ENCODE assay signal across 8 cellular contexts in genomic region chr11:130894322-130895025, GRCh38. TPM values are rescaled to one million over a fixed set of nuclear protein-coding genes. Genes with fewer than 3 reads are reported as not detected.
DNase-seq lines count a peak whose midpoint lies in the region; ATAC-seq and TF ChIP-seq lines count a peak whose summit lies in the region.

No MANE protein-coding gene starts in this region.

- H3K27me3 Mint-ChIP-seq in activated CD4-positive, alpha-beta T cell treated with anti-CD3 and anti-CD28 coated beads, Interleukin-2, amount 10 ng/mL, durations not matched to agents 24 days and 14 days = no peaks in the 10 kb centered on the region

- peaks cover 28% of the 10 kb centered on the region for H3K4me1 ChIP-seq in lower lobe of right lung

- H3K36me3 ChIP-seq in lower lobe of right lung = peaks cover 92% of the 10 kb centered on the region

- peak; percentile 74 for ATAC-seq in GM18873 (IDR thresholded peaks at IDR 0.05; ENCODE audit: low FRiP score, unreplicated experiment)
- peak; percentile 97 for ATAC-seq in HG03280 (IDR thresholded peaks at IDR 0.05; ENCODE audit: unreplicated experiment)
- peak in 1 of 2 donors; percentile 59 for ATAC-seq in lower lobe of right lung

- DNase-seq in AG10803 (ENCODE audit: low read depth) (peak; percentile 67), NCI-H446 treated with DMSO at 0.1 percent for 48 hours (lab: John Stamatoyannopoulos, UW) (peak; percentile 43), dermis blood vessel endothelial cell (peak; percentile 89), lower lobe of right lung (peak; percentile 59)
- peak; percentile 88 for DNase-seq in activated CD4-positive, alpha-beta T cell treated with anti-CD3 and anti-CD28 coated beads, Interleukin-2, amount 10 ng/mL, durations not matched to agents 24 days and 14 days
- DNase-seq in stimulated activated CD8-positive, alpha-beta memory T cell treated with anti-CD3 and anti-CD28 coated beads, Interleukin-12 subunit alpha, Interleukin-12 subunit beta, amount 100 ng/mL, for 24 hours (ENCODE audit: extremely low read depth) = peak; percentile 10

- H3K27ac ChIP-seq in lower lobe of right lung = no peak overlapping the region

- no peaks in the 10 kb centered on the region for H3K4me1 Mint-ChIP-seq in activated CD4-positive, alpha-beta T cell treated with anti-CD3 and anti-CD28 coated beads, Interleukin-2, amount 10 ng/mL, durations not matched to agents 24 days and 14 days

- peaks cover 55% of the 10 kb centered on the region for H3K36me3 Mint-ChIP-seq in activated CD4-positive, alpha-beta T cell treated with anti-CD3 and anti-CD28 coated beads, Interleukin-2, amount 10 ng/mL, durations not matched to agents 24 days and 14 days (ENCODE audit: low read depth)

- H3K27me3 ChIP-seq in lower lobe of right lung (ENCODE audit: low read depth) = no peaks in the 10 kb centered on the region

- no peak overlapping the region for H3K4me3 Mint-ChIP-seq in activated CD4-positive, alpha-beta T cell treated with anti-CD3 and anti-CD28 coated beads, Interleukin-2, amount 10 ng/mL, durations not matched to agents 24 days and 14 days

- H3K9me3 ChIP-seq in lower lobe of right lung = no peaks in the 10 kb centered on the region

- H3K9me3 Mint-ChIP-seq in activated CD4-positive, alpha-beta T cell treated with anti-CD3 and anti-CD28 coated beads, Interleukin-2, amount 10 ng/mL, durations not matched to agents 24 days and 14 days = no peaks in the 10 kb centered on the region

- peak; percentile 85 for TF ChIP-seq CTCF in AG10803 (conservative IDR thresholded peaks at IDR 0.05; ENCODE audit: low read length)
- peak; percentile 91 for TF ChIP-seq CTCF in lower lobe of right lung (IDR thresholded peaks at IDR 0.05)

- H3K27ac Mint-ChIP-seq in activated CD4-positive, alpha-beta T cell treated with anti-CD3 and anti-CD28 coated beads, Interleukin-2, amount 10 ng/mL, durations not matched to agents 24 days and 14 days = no peak overlapping the region

- intact Hi-C loops in activated CD4-positive, alpha-beta T cell treated with anti-CD3 and anti-CD28 coated beads, Interleukin-2, amount 10 ng/mL, durations not matched to agents 24 days and 14 days (cut with micrococcal nuclease) = loop anchor here (1.0 kb wide), 2 partner anchors 32 to 463 kb away; no protein-coding TSS in a partner anchor
- intact Hi-C loops in lower lobe of right lung (cut with DNase I) = no loop called here

- H3K4me3 ChIP-seq in AG10803 (ENCODE audit: low read length) (no peak overlapping the region), lower lobe of right lung (no peak overlapping the region)

RNA-seq across cellular contexts. Expression of gene SNX19, which starts 21.8 kb away (rescaled TPM):
- total RNA-seq in activated CD4-positive, alpha-beta T cell treated with anti-CD3 and anti-CD28 coated beads, Interleukin-2, amount 10 ng/mL, durations not matched to agents 24 days and 14 days = 48.7 and 52.9 TPM in 2 replicates
- total RNA-seq in dermis blood vessel endothelial cell (90.2 and 90.9 TPM in 2 replicates), lower lobe of right lung (67.4 TPM)

Comparison
In these comparisons a context has a peak if more than half of its experiments do, and no peak if none do; other contexts are left out.
1. DNase-seq: peak in every context shown above with its lines; median percentile 89 in dermis blood vessel endothelial cell; 88 in activated CD4-positive, alpha-beta T cell treated with anti-CD3 and anti-CD28 coated beads, Interleukin-2, amount 10 ng/mL, durations not matched to agents 24 days and 14 days; 67 in AG10803; 59 in lower lobe of right lung; 43 in NCI-H446 treated with DMSO at 0.1 percent for 48 hours; 10 in stimulated activated CD8-positive, alpha-beta memory T cell treated with anti-CD3 and anti-CD28 coated beads, Interleukin-12 subunit alpha, Interleukin-12 subunit beta, amount 100 ng/mL, for 24 hours.